ENCODE assay signal across 28 cellular contexts in the genomic region with DNA sequence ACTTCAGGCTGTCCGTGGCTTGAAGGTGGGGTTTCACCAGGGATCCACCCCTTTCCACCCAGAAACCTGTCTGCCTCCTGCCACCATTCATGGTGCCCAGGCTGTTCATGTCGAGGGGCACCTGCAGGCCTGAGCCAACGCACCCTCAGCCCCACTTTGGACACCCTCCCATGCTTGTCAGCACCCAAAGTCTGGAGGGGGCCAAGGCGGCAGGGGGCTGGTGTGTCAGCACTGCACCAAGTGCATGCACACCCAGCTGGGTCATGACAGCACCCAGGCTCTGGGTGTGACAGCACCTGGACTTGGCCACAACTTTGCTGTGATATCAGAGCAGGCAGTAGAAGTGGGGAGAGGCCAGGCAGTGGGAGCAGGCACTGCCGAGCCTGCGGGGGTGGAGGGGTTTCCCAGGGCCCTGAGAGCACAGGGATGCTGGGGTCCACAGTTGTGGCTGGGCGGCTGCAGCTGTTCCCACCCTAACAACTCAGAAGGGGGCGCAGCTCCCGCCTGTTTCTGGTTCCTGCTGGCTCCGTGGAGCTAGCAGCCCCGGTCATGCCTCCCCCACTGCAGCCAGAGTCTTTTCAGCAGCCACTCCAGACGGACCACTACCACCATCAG. TPM values are rescaled to one million over a fixed set of nuclear protein-coding genes. Genes with fewer than 3 reads are reported as not detected.
DNase-seq lines count a peak whose midpoint lies in the region; ATAC-seq and TF ChIP-seq lines count a peak whose summit lies in the region.
"Had no signal": no experiment of that assay in that cellular context is flagged by ENCODE, and none has a peak within 500 bp of the region (broad histone marks: within the 10 kb centered on the region; RNA-seq: fewer than 3 reads in every experiment).

No MANE protein-coding gene starts in this region.

- TF ChIP-seq POLR2A in suprapubic skin (IDR thresholded peaks at IDR 0.05), result no peak
- TF ChIP-seq POLR2A in erythroblast (IDR thresholded peaks at IDR 0.05; ENCODE audit: low read length), result no peak

- H3K27ac ChIP-seq in right atrium auricular region, result no peak overlapping the region
- no peak overlapping the region for H3K27ac ChIP-seq in SU-DHL-6 (ENCODE audit: low read depth, low read length)
- no peak overlapping the region for H3K27ac ChIP-seq in suprapubic skin
- H3K27ac ChIP-seq: heart right ventricle, KMS-11, parathyroid adenoma, tibial nerve had no signal

- H3K4me3 ChIP-seq in right atrium auricular region, result no peak overlapping the region
- H3K4me3 ChIP-seq in SU-DHL-6 (ENCODE audit: insufficient read depth, low read length, poor library complexity, severe bottlenecking), result no peak overlapping the region
- no peak overlapping the region for H3K4me3 ChIP-seq in suprapubic skin
- H3K4me3 ChIP-seq: esophagus squamous epithelium, heart right ventricle, tibial nerve had no signal

- no peak overlapping the region for H3K9ac ChIP-seq in SU-DHL-6 (ENCODE audit: low read length)
- H3K9ac ChIP-seq: KMS-11, parathyroid adenoma had no signal

- no peaks in the 10 kb centered on the region for H4K20me1 ChIP-seq in SU-DHL-6 (ENCODE audit: low read depth, low read length)

- DNase-seq in cardiac septum (ENCODE audit: low spot score) (peak; percentile 43), right atrium auricular region (ENCODE audit: low spot score) (no peak), left lobe of liver (ENCODE audit: low spot score) (peak; percentile 34), suprapubic skin (ENCODE audit: low spot score in 2 of 2) (peak; percentile 33 to 60), erythroblast (lab: John Stamatoyannopoulos, UW) (no peak), ureter (ENCODE audit: low spot score) (no peak), UCSD-AML1 (lab: John Stamatoyannopoulos, UW; ENCODE audit: unreplicated experiment) (no peak)
- DNase-seq: activated B cell treated with CpG ODN at 0.5 μM for 24 hours; activated CD4-positive, alpha-beta T cell treated with anti-CD3 and anti-CD28 coated beads, Interleukin-2, amount 10 ng/mL, durations not matched to agents 7 days and 5 days; activated naive CD4-positive, alpha-beta T cell treated with Interleukin-2 at 50 U/mL for 16 hours; activated T-cell treated with anti-CD3 and anti-CD28 coated beads, Interleukin-2, amount 50 U/mL, for 72 hours; CD8-positive, alpha-beta T cell; central memory CD4-positive, alpha-beta T cell; effector memory CD8-positive, alpha-beta T cell; esophagus squamous epithelium; foreskin melanocyte; heart right ventricle; MM.1S; NCI-H1105 treated with DMSO at 0.1 percent for 48 hours; NCI-H526; SIG-M5; stimulated activated CD4-positive, alpha-beta T cell treated with anti-CD3 and anti-CD28 coated beads, Interleukin-1b, Interleukin-23, amount 100 ng/mL, for 48 hours; SW 1271; T-helper 9 cell had no signal

- no peaks in the 10 kb centered on the region for H3K79me2 ChIP-seq in SU-DHL-6 (ENCODE audit: insufficient read depth, low read length)
- H3K79me2 ChIP-seq: parathyroid adenoma had no signal

- H3K9me3 ChIP-seq in right atrium auricular region, result peaks cover 0 to 16% of the 10 kb centered on the region in 2 donors
- no peaks in the 10 kb centered on the region for H3K9me3 ChIP-seq in SU-DHL-6 (ENCODE audit: insufficient read depth, low read length)
- no peaks in the 10 kb centered on the region for H3K9me3 ChIP-seq in suprapubic skin
- H3K9me3 ChIP-seq: esophagus squamous epithelium had no signal

- no peaks in the 10 kb centered on the region for H3K9me2 ChIP-seq in SU-DHL-6 (replicated peaks; ENCODE audit: insufficient read depth, low read length)

- H3K27me3 ChIP-seq in right atrium auricular region (no peaks in the 10 kb centered on the region), SU-DHL-6 (ENCODE audit: low read length) (no peaks in the 10 kb centered on the region), suprapubic skin (no peaks in the 10 kb centered on the region)
- H3K27me3 ChIP-seq: tibial nerve had no signal

- H3F3A ChIP-seq in SU-DHL-6 (ENCODE audit: insufficient read depth), result peaks cover 29% of the 10 kb centered on the region

- intact Hi-C loops in cardiac septum (cut with DNase I), result no loop called here

- H2AFZ ChIP-seq in SU-DHL-6 (ENCODE audit: low read depth, low read length, severe bottlenecking), result no peak overlapping the region
- H2AFZ ChIP-seq: parathyroid adenoma had no signal

- ATAC-seq in left lobe of liver, result no peak
- ATAC-seq: activated T-cell treated with anti-CD3 and anti-CD28 coated beads, Interleukin-2, amount 50 U/mL, for 72 hours; CD8-positive, alpha-beta T cell; effector memory CD8-positive, alpha-beta T cell had no signal

- H3K4me2 ChIP-seq in SU-DHL-6 (ENCODE audit: low read depth, low read length, poor library complexity, severe bottlenecking), result no peak overlapping the region
- H3K4me2 ChIP-seq: KMS-11 had no signal

- H3K4me1 ChIP-seq in right atrium auricular region (no peaks in the 10 kb centered on the region), suprapubic skin (peaks cover 10% of the 10 kb centered on the region)
- H3K4me1 ChIP-seq: parathyroid adenoma, tibial nerve had no signal

- 47% methylated on average over 8 of the region's 12 CpGs for WGBS in suprapubic skin

- no peaks in the 10 kb centered on the region for H3K36me3 ChIP-seq in right atrium auricular region
- no peaks in the 10 kb centered on the region for H3K36me3 ChIP-seq in SU-DHL-6 (ENCODE audit: low read length)
- H3K36me3 ChIP-seq in suprapubic skin, result no peaks in the 10 kb centered on the region
- H3K36me3 ChIP-seq: esophagus squamous epithelium, heart right ventricle, tibial nerve had no signal

- TF ChIP-seq CTCF in right atrium auricular region (IDR thresholded peaks at IDR 0.05) (no peak), SU-DHL-6 (IDR thresholded peaks at IDR 0.05; ENCODE audit: insufficient read depth, low read length, poor library complexity, severe bottlenecking) (peak; percentile 26), suprapubic skin (IDR thresholded peaks at IDR 0.05) (no peak)

- no peak for TF ChIP-seq EP300 in suprapubic skin (IDR thresholded peaks at IDR 0.05)

RNA-seq across cellular contexts. Expression of a gene that starts 33.3 kb away (rescaled TPM):
- total RNA-seq in cardiac septum, result not detected
- total RNA-seq in right atrium auricular region, result not detected
- not detected for total RNA-seq in left lobe of liver
- total RNA-seq in suprapubic skin, result not detected
- total RNA-seq in ureter, result 0.21 TPM
- total RNA-seq: activated B cell treated with CpG ODN at 0.5 μM for 24 hours; activated CD4-positive, alpha-beta T cell treated with anti-CD3 and anti-CD28 coated beads, Interleukin-2, amount 10 ng/mL, durations not matched to agents 7 days and 5 days; esophagus squamous epithelium; heart right ventricle; tibial nerve had no signal

RNA-seq across cellular contexts. Expression of a gene that starts 57.5 kb away (rescaled TPM):
- 36.4 TPM for total RNA-seq in cardiac septum
- 10 to 100 TPM; 29.6 to 37.8 TPM for total RNA-seq in right atrium auricular region
- 17.4 TPM for total RNA-seq in left lobe of liver
- total RNA-seq in suprapubic skin, result 100 to 1,000 TPM in 3 of 4 donors, 10 to 100 TPM in 1; 93.3 to 127 (median 111) TPM
- 88.0 TPM for total RNA-seq in ureter

Comparison
In these comparisons a context has a peak if more than half of its experiments do, and no peak if none do; other contexts are left out.
1. DNase-seq: peak in cardiac septum (single experiment), left lobe of liver (single experiment) and suprapubic skin (2 of 2); none in right atrium auricular region (single experiment), erythroblast (0 of 2), ureter (single experiment) and UCSD-AML1 (single experiment).